17 cellular contexts compared by ENCODE assay signal in the genomic region with DNA sequence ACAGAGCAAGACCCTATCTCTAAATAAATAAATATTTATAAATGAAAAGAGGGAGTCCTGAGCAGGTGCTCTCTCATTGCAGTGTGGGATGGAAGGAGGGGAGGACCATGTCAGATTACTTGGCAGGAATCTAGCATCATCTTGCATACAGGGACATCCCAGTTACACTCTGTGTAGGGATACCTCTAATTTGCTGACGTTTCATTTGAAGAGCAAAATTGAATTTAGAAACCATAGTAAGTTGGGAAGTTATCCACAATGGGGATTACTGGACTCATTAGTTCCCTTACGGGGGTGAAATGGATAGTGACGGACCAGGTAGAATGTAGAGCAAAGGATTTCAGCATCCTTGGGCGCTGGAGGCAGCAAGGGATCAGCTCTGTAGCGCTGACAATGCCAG. TPM values are rescaled to one million over a fixed set of nuclear protein-coding genes. Genes with fewer than 3 reads are reported as not detected.
A peak's percentile ranks its signal among the peaks of the same experiment; 100 is the strongest.
DNase-seq lines count a peak whose midpoint lies in the region; ATAC-seq, FAIRE-seq and TF ChIP-seq lines count a peak whose summit lies in the region.
"Had no signal": no experiment of that assay in that cellular context is flagged by ENCODE, and none has a peak within 500 bp of the region (broad histone marks: within the 10 kb centered on the region; RNA-seq: fewer than 3 reads in every experiment).

No MANE protein-coding gene starts in this region.

- H3K4me3 ChIP-seq in Caco-2 (ENCODE audit: low read depth, low read length) (no peak overlapping the region), astrocyte (ENCODE audit: insufficient read depth, low read depth, low read length) (no peak overlapping the region), osteoblast (ENCODE audit: insufficient read depth, low read length) (no peak overlapping the region)
- H3K4me3 ChIP-seq: BLaER1 treated with 17β-estradiol and CSF1 and Interleukin-3, amounts not matched to agents 10 nM and 100 nM; HAP-1 had no signal

- H3K9me3 ChIP-seq in Caco-2 = no peaks in the 10 kb centered on the region
- H3K9me3 ChIP-seq in astrocyte (ENCODE audit: insufficient read depth, low read depth, low read length) = no peaks in the 10 kb centered on the region
- H3K9me3 ChIP-seq in osteoblast (ENCODE audit: low read depth, low read length) = no peaks in the 10 kb centered on the region
- H3K9me3 ChIP-seq: HAP-1 had no signal

- H3K4me3 Mint-ChIP-seq in activated CD4-positive, alpha-beta T cell treated with anti-CD3 and anti-CD28 coated beads for 36 hours = no peak overlapping the region
- no peak overlapping the region for H3K4me3 Mint-ChIP-seq in activated CD4-positive, alpha-beta T cell treated with anti-CD3 and anti-CD28 coated beads, Interleukin-2, amount 10 ng/mL, durations not matched to agents 7 days and 5 days
- H3K4me3 Mint-ChIP-seq in Caco-2 (ENCODE audit: unreplicated experiment) = no peak overlapping the region
- H3K4me3 Mint-ChIP-seq in astrocyte (ENCODE audit: unreplicated experiment) = no peak overlapping the region

- CTCF ChIA-PET in activated CD4-positive, alpha-beta T cell treated with anti-CD3 and anti-CD28 coated beads for 36 hours (lab: Charles Lee) = interaction anchor here (0.9 kb wide), 1 partner anchor 16 kb away, joined by 4 read pairs; no protein-coding TSS in a partner anchor
- CTCF ChIA-PET in activated CD4-positive, alpha-beta T cell treated with anti-CD3 and anti-CD28 coated beads, Interleukin-2, amount 10 ng/mL, durations not matched to agents 7 days and 5 days (lab: Charles Lee) = interaction anchor here (1.4 kb wide), 1 partner anchor 11 kb away, joined by 5 read pairs; no protein-coding TSS in a partner anchor
- CTCF ChIA-PET in Caco-2 (lab: Charles Lee) = no interaction called here

- no peaks in the 10 kb centered on the region for H3K27me3 Mint-ChIP-seq in activated CD4-positive, alpha-beta T cell treated with anti-CD3 and anti-CD28 coated beads for 36 hours
- no peaks in the 10 kb centered on the region for H3K27me3 Mint-ChIP-seq in activated CD4-positive, alpha-beta T cell treated with anti-CD3 and anti-CD28 coated beads, Interleukin-2, amount 10 ng/mL, durations not matched to agents 7 days and 5 days
- no peaks in the 10 kb centered on the region for H3K27me3 Mint-ChIP-seq in Caco-2 (ENCODE audit: insufficient read depth, unreplicated experiment)
- no peaks in the 10 kb centered on the region for H3K27me3 Mint-ChIP-seq in astrocyte (ENCODE audit: low read depth, unreplicated experiment)
- H3K27me3 Mint-ChIP-seq: CD4-positive, CD25-positive, alpha-beta regulatory T cell had no signal

- peaks cover 77% of the 10 kb centered on the region for H3K79me2 ChIP-seq in astrocyte (ENCODE audit: insufficient read depth, low read length)
- H3K79me2 ChIP-seq in osteoblast (ENCODE audit: insufficient read depth, low read length) = peaks cover 75% of the 10 kb centered on the region

- BruUV-seq in Caco-2 (replicated peaks; lab: Mats Ljungman, UMichigan) = no TSS peak

- H3K27ac ChIP-seq in astrocyte (ENCODE audit: low read depth, low read length) (no peak overlapping the region), osteoblast (ENCODE audit: low read depth, low read length) (no peak overlapping the region)
- H3K27ac ChIP-seq: 22Rv1; BLaER1 treated with 17β-estradiol and CSF1 and Interleukin-3, amounts not matched to agents 10 nM and 100 nM had no signal

- H3K4me2 ChIP-seq in astrocyte (ENCODE audit: low read length) = no peak overlapping the region
- no peak overlapping the region for H3K4me2 ChIP-seq in osteoblast (ENCODE audit: insufficient read depth, low read length)
- H3K4me2 ChIP-seq: BLaER1 treated with 17β-estradiol and CSF1 and Interleukin-3, amounts not matched to agents 10 nM and 100 nM had no signal

- H4K20me1 ChIP-seq in astrocyte (ENCODE audit: insufficient read depth, low read length) (peaks cover 68% of the 10 kb centered on the region), osteoblast (ENCODE audit: insufficient read depth, low read length) (peaks cover 26% of the 10 kb centered on the region)

- POLR2A ChIA-PET in activated CD4-positive, alpha-beta T cell treated with anti-CD3 and anti-CD28 coated beads for 36 hours (lab: Charles Lee) = no interaction called here
- POLR2A ChIA-PET in activated CD4-positive, alpha-beta T cell treated with anti-CD3 and anti-CD28 coated beads, Interleukin-2, amount 10 ng/mL, durations not matched to agents 7 days and 5 days (lab: Charles Lee) = no interaction called here
- POLR2A ChIA-PET in Caco-2 (lab: Charles Lee) = no interaction called here

- no peak for DNase-seq in activated CD4-positive, alpha-beta T cell treated with anti-CD3 and anti-CD28 coated beads for 36 hours
- no peak for DNase-seq in activated CD4-positive, alpha-beta T cell treated with anti-CD3 and anti-CD28 coated beads, Interleukin-2, amount 10 ng/mL, durations not matched to agents 7 days and 5 days
- DNase-seq in Caco-2 = no peak
- DNase-seq in astrocyte (ENCODE audit: low read depth) = no peak
- DNase-seq in osteoblast (ENCODE audit: insufficient read length, low spot score, missing footprints) = peak; percentile 46
- DNase-seq in NCI-H524 treated with DMSO at 0.1 percent for 48 hours (lab: John Stamatoyannopoulos, UW) = no peak
- DNase-seq: AML-193; CD4-positive, CD25-positive, alpha-beta regulatory T cell; DND-41; GDM1 had no signal

- H3K9ac ChIP-seq in astrocyte (ENCODE audit: low read length) = no peak overlapping the region
- H3K9ac ChIP-seq: BLaER1 treated with 17β-estradiol and CSF1 and Interleukin-3, amounts not matched to agents 10 nM and 100 nM had no signal

- FAIRE-seq in astrocyte (lab: Jason Lieb, UNC) = no peak
- FAIRE-seq: D721Med, H1 had no signal

- no peak for ATAC-seq in activated CD4-positive, alpha-beta T cell treated with anti-CD3 and anti-CD28 coated beads for 36 hours
- ATAC-seq in HG03565 (IDR thresholded peaks at IDR 0.05; ENCODE audit: unreplicated experiment) = no peak
- ATAC-seq in GM18909 (IDR thresholded peaks at IDR 0.05; ENCODE audit: poor library complexity, unreplicated experiment) = no peak

- no peaks in the 10 kb centered on the region for H3K27me3 ChIP-seq in Caco-2 (replicated peaks; ENCODE audit: control insufficient read depth, insufficient read depth, low read length)
- no peaks in the 10 kb centered on the region for H3K27me3 ChIP-seq in astrocyte (ENCODE audit: insufficient read depth, low read length)
- H3K27me3 ChIP-seq in osteoblast (ENCODE audit: insufficient read depth, low read length) = no peaks in the 10 kb centered on the region
- H3K27me3 ChIP-seq: BLaER1 treated with 17β-estradiol and CSF1 and Interleukin-3, amounts not matched to agents 10 nM and 100 nM had no signal

- H3K36me3 ChIP-seq in Caco-2 (ENCODE audit: control insufficient read depth, insufficient read depth, low read length) (peaks cover 3% of the 10 kb centered on the region; the same call in 1 of the 2 replicates), astrocyte (ENCODE audit: insufficient read depth, low read length) (no peaks in the 10 kb centered on the region), osteoblast (ENCODE audit: insufficient read depth, low read length) (no peaks in the 10 kb centered on the region)

- H2AFZ ChIP-seq in astrocyte (ENCODE audit: low read depth, low read length) = no peak overlapping the region
- no peak overlapping the region for H2AFZ ChIP-seq in osteoblast (ENCODE audit: low read length)

- peaks cover 32% of the 10 kb centered on the region for H3K4me1 Mint-ChIP-seq in activated CD4-positive, alpha-beta T cell treated with anti-CD3 and anti-CD28 coated beads for 36 hours
- H3K4me1 Mint-ChIP-seq in activated CD4-positive, alpha-beta T cell treated with anti-CD3 and anti-CD28 coated beads, Interleukin-2, amount 10 ng/mL, durations not matched to agents 7 days and 5 days = peaks cover 21% of the 10 kb centered on the region
- H3K4me1 Mint-ChIP-seq in Caco-2 (ENCODE audit: low read depth, unreplicated experiment) = peaks cover 8% of the 10 kb centered on the region
- H3K4me1 Mint-ChIP-seq in astrocyte (ENCODE audit: low read depth, unreplicated experiment) = peaks cover 24% of the 10 kb centered on the region

- intact Hi-C loops in activated CD4-positive, alpha-beta T cell treated with anti-CD3 and anti-CD28 coated beads for 36 hours (cut with DNase I, micrococcal nuclease) = no loop called here
- intact Hi-C loops in Caco-2 (cut with micrococcal nuclease; ENCODE audit: unreplicated experiment) = no loop called here

- TF ChIP-seq CTCF in Caco-2 (IDR thresholded peaks at IDR 0.05; ENCODE audit: insufficient read depth in 1 of 2, low read depth in 1 of 2, low read length in 1 of 2, severe bottlenecking in 1 of 2, unreplicated experiment in 1 of 2) (no peak), astrocyte (IDR thresholded peaks at IDR 0.05; ENCODE audit: insufficient read depth, low read depth, low read length) (no peak), osteoblast (IDR thresholded peaks at IDR 0.05; ENCODE audit: extremely low read depth, low read depth, low read length) (no peak)

- H3K4me1 ChIP-seq in Caco-2 (peaks cover 23% of the 10 kb centered on the region), astrocyte (ENCODE audit: insufficient read depth, low read length) (peaks cover 29% of the 10 kb centered on the region), osteoblast (ENCODE audit: insufficient read depth, low read length) (peaks cover 19% of the 10 kb centered on the region)

- H3K27ac Mint-ChIP-seq in activated CD4-positive, alpha-beta T cell treated with anti-CD3 and anti-CD28 coated beads for 36 hours = peak overlapping the region; percentile 10
- H3K27ac Mint-ChIP-seq in activated CD4-positive, alpha-beta T cell treated with anti-CD3 and anti-CD28 coated beads, Interleukin-2, amount 10 ng/mL, durations not matched to agents 7 days and 5 days = no peak overlapping the region
- H3K27ac Mint-ChIP-seq in Caco-2 (ENCODE audit: unreplicated experiment) (peak overlapping the region; percentile 64), astrocyte (ENCODE audit: unreplicated experiment) (peak overlapping the region; percentile 0)

- no peaks in the 10 kb centered on the region for H3K9me3 Mint-ChIP-seq in activated CD4-positive, alpha-beta T cell treated with anti-CD3 and anti-CD28 coated beads for 36 hours (ENCODE audit: low read depth)
- H3K9me3 Mint-ChIP-seq in activated CD4-positive, alpha-beta T cell treated with anti-CD3 and anti-CD28 coated beads, Interleukin-2, amount 10 ng/mL, durations not matched to agents 7 days and 5 days = peaks cover 2% of the 10 kb centered on the region
- no peaks in the 10 kb centered on the region for H3K9me3 Mint-ChIP-seq in Caco-2 (ENCODE audit: unreplicated experiment)
- peaks cover 2% of the 10 kb centered on the region for H3K9me3 Mint-ChIP-seq in astrocyte (ENCODE audit: unreplicated experiment)

- H3K36me3 Mint-ChIP-seq in activated CD4-positive, alpha-beta T cell treated with anti-CD3 and anti-CD28 coated beads for 36 hours (ENCODE audit: low read depth) = peaks cover 14% of the 10 kb centered on the region
- peaks cover 44% of the 10 kb centered on the region for H3K36me3 Mint-ChIP-seq in activated CD4-positive, alpha-beta T cell treated with anti-CD3 and anti-CD28 coated beads, Interleukin-2, amount 10 ng/mL, durations not matched to agents 7 days and 5 days (ENCODE audit: low read depth)
- H3K36me3 Mint-ChIP-seq in Caco-2 (ENCODE audit: insufficient read depth, unreplicated experiment) = peaks cover 50% of the 10 kb centered on the region
- H3K36me3 Mint-ChIP-seq in astrocyte (ENCODE audit: low read depth, unreplicated experiment) = peaks cover 11% of the 10 kb centered on the region

RNA-seq across cellular contexts. Expression of gene ARHGEF18, which starts 52.1 kb away (rescaled TPM):
- 10 to 100 TPM; 36.6 to 39.3 TPM for total RNA-seq in activated CD4-positive, alpha-beta T cell treated with anti-CD3 and anti-CD28 coated beads for 36 hours
- total RNA-seq in activated CD4-positive, alpha-beta T cell treated with anti-CD3 and anti-CD28 coated beads, Interleukin-2, amount 10 ng/mL, durations not matched to agents 7 days and 5 days = 10 to 100 TPM; 78.3 to 88.2 TPM
- 50.4 and 53.1 TPM in 2 replicates for total RNA-seq in Caco-2 (2022)
- 44.6 and 45.2 TPM in 2 replicates for total RNA-seq in astrocyte
- total RNA-seq in osteoblast = 32.1 and 44.5 TPM in 2 replicates
